ENCODE assay signal across 20 cellular contexts in the genomic region with DNA sequence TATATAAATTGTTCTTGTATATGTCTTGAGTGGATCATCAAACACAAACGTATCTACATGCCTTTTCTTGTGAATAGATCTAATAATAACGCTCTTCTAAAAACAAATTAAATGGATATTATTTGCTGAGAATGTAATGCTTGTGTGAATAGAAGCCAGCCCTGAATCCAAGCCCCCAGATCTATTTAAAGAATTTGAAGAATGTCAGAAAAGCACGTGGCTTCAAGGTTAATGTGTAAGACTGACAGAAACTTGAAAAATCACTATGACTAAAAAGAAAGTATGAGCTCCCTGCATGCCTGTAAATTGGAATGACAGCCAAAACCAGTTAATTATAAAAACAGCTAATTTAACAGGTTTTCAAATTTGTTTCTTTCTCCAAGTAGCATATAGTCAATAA. TPM values are rescaled to one million over a fixed set of nuclear protein-coding genes. Genes with fewer than 3 reads are reported as not detected.
DNase-seq lines count a peak whose midpoint lies in the region; ATAC-seq, FAIRE-seq and TF ChIP-seq lines count a peak whose summit lies in the region.
"Had no signal": no experiment of that assay in that cellular context is flagged by ENCODE, and none has a peak within 500 bp of the region (broad histone marks: within the 10 kb centered on the region; RNA-seq: fewer than 3 reads in every experiment).

No MANE protein-coding gene starts in this region.

- no peaks in the 10 kb centered on the region for H4K20me1 ChIP-seq in GM23338 (replicated peaks; ENCODE audit: insufficient read depth)

- no peak overlapping the region for H2AFZ ChIP-seq in GM23338

- TF ChIP-seq CTCF in GM23338 (conservative IDR thresholded peaks at IDR 0.05; ENCODE audit: low read depth in 2 of 2) = no peak
- TF ChIP-seq CTCF in astrocyte of the cerebellum (IDR thresholded peaks at IDR 0.05; ENCODE audit: low read depth, low read length, missing control alignments) = no peak
- no peak for TF ChIP-seq CTCF in retinal pigment epithelial cell (conservative IDR thresholded peaks at IDR 0.05; ENCODE audit: low read depth, low read length)

- FAIRE-seq in islet of Langerhans (lab: Jason Lieb, UNC) = peak; percentile 61

- H3F3A ChIP-seq in GM23338 (replicated peaks; ENCODE audit: low read depth) = no peaks in the 10 kb centered on the region

- H3K4me1 Mint-ChIP-seq in GM23338 = peaks cover 34% of the 10 kb centered on the region

- H3K27ac Mint-ChIP-seq in GM23338 = peak overlapping the region; percentile 56; the same call in 1 of the 2 replicates
- H3K27ac Mint-ChIP-seq: activated naive CD4-positive, alpha-beta T cell treated with anti-CD3 and anti-CD28 coated beads for 36 hours; effector memory CD8-positive, alpha-beta T cell; nephron progenitor cell; T-helper 2 cell treated with Interferon-gamma antibody and Interleukin-4, amounts not matched to agents 5 μg/mL and 100 μg/mL, for 36 hours had no signal

- H3K9me3 Mint-ChIP-seq in GM23338 = no peaks in the 10 kb centered on the region
- H3K9me3 Mint-ChIP-seq: activated naive CD4-positive, alpha-beta T cell treated with anti-CD3 and anti-CD28 coated beads for 36 hours; effector memory CD8-positive, alpha-beta T cell; nephron progenitor cell; T-helper 2 cell treated with Interferon-gamma antibody and Interleukin-4, amounts not matched to agents 5 μg/mL and 100 μg/mL, for 36 hours had no signal

- no peaks in the 10 kb centered on the region for H3K27me3 Mint-ChIP-seq in GM23338 (ENCODE audit: insufficient read depth, low read depth, poor library complexity)
- H3K27me3 Mint-ChIP-seq: effector memory CD8-positive, alpha-beta T cell had no signal

- peak; percentile 62 for ATAC-seq in GM23338
- no peak for ATAC-seq in HG03378 (IDR thresholded peaks at IDR 0.05; ENCODE audit: unreplicated experiment)
- ATAC-seq in HG02973 (IDR thresholded peaks at IDR 0.05; ENCODE audit: unreplicated experiment) = no peak
- ATAC-seq: activated CD4-positive, CD25-positive, alpha-beta regulatory T cell treated with anti-CD3 and anti-CD28 coated beads, Interleukin-2, amount 50 U/mL, for 24 hours; effector memory CD8-positive, alpha-beta T cell; sciatic nerve had no signal

- DNase-seq in GM23338 (ENCODE audit: low spot score) (peak; percentile 77), astrocyte of the cerebellum (ENCODE audit: low read depth) (peak; percentile 29), retinal pigment epithelial cell (ENCODE audit: low read depth) (peak; percentile 73), KBM-7 (no peak)
- DNase-seq: activated naive CD4-positive, alpha-beta T cell treated with anti-CD3 and anti-CD28 coated beads for 36 hours; central memory CD4-positive, alpha-beta T cell; effector memory CD8-positive, alpha-beta T cell; KG1; NCI-H1417 treated with DMSO at 0.1 percent for 48 hours; NCI-H2227 treated with DMSO at 0.1 percent for 48 hours; nephron progenitor cell; SHP77 had no signal

- H3K27ac ChIP-seq in GM23338 (ENCODE audit: low read depth) = peak overlapping the region; percentile 21; the same call in 1 of the 2 replicates
- H3K27ac ChIP-seq: C4-2B had no signal

- no peak overlapping the region for H3K4me3 Mint-ChIP-seq in GM23338
- H3K4me3 Mint-ChIP-seq: activated naive CD4-positive, alpha-beta T cell treated with anti-CD3 and anti-CD28 coated beads for 36 hours; effector memory CD8-positive, alpha-beta T cell; nephron progenitor cell; T-helper 2 cell treated with Interferon-gamma antibody and Interleukin-4, amounts not matched to agents 5 μg/mL and 100 μg/mL, for 36 hours had no signal

- H3K36me3 ChIP-seq in GM23338 (ENCODE audit: insufficient read depth) = no peaks in the 10 kb centered on the region

- H3K9me2 ChIP-seq in GM23338 (ENCODE audit: insufficient read depth) = no peaks in the 10 kb centered on the region

- in situ Hi-C loops in astrocyte of the cerebellum (cut with HindIII; ENCODE audit: low sequenced_read_pairs) (no loop called here), KBM-7 (cut with MboI; ENCODE audit: low pct_unique_long_range_greater_than_20kb, low sequenced_read_pairs) (no loop called here)

- H3K4me1 ChIP-seq in GM23338 (ENCODE audit: insufficient read depth) = peaks cover 25% of the 10 kb centered on the region

- no peaks in the 10 kb centered on the region for H3K79me2 ChIP-seq in GM23338 (replicated peaks; ENCODE audit: insufficient read depth)

- no peaks in the 10 kb centered on the region for H3K27me3 ChIP-seq in GM23338 (ENCODE audit: insufficient read depth)

- H3K4me3 ChIP-seq in GM23338 (no peak overlapping the region), astrocyte of the cerebellum (ENCODE audit: low read depth, low read length) (no peak overlapping the region), retinal pigment epithelial cell (ENCODE audit: low read length) (no peak overlapping the region)
- H3K4me3 ChIP-seq: lung had no signal

- no peak overlapping the region for H3K4me2 ChIP-seq in GM23338

- H3K36me3 Mint-ChIP-seq in GM23338 (ENCODE audit: low read depth) = no peaks in the 10 kb centered on the region

TF ChIP-seq in GM23338, 12 proteins besides CTCF, POLR2A, EP300 and RAD21:
- TF ChIP-seq, protein P1, sequence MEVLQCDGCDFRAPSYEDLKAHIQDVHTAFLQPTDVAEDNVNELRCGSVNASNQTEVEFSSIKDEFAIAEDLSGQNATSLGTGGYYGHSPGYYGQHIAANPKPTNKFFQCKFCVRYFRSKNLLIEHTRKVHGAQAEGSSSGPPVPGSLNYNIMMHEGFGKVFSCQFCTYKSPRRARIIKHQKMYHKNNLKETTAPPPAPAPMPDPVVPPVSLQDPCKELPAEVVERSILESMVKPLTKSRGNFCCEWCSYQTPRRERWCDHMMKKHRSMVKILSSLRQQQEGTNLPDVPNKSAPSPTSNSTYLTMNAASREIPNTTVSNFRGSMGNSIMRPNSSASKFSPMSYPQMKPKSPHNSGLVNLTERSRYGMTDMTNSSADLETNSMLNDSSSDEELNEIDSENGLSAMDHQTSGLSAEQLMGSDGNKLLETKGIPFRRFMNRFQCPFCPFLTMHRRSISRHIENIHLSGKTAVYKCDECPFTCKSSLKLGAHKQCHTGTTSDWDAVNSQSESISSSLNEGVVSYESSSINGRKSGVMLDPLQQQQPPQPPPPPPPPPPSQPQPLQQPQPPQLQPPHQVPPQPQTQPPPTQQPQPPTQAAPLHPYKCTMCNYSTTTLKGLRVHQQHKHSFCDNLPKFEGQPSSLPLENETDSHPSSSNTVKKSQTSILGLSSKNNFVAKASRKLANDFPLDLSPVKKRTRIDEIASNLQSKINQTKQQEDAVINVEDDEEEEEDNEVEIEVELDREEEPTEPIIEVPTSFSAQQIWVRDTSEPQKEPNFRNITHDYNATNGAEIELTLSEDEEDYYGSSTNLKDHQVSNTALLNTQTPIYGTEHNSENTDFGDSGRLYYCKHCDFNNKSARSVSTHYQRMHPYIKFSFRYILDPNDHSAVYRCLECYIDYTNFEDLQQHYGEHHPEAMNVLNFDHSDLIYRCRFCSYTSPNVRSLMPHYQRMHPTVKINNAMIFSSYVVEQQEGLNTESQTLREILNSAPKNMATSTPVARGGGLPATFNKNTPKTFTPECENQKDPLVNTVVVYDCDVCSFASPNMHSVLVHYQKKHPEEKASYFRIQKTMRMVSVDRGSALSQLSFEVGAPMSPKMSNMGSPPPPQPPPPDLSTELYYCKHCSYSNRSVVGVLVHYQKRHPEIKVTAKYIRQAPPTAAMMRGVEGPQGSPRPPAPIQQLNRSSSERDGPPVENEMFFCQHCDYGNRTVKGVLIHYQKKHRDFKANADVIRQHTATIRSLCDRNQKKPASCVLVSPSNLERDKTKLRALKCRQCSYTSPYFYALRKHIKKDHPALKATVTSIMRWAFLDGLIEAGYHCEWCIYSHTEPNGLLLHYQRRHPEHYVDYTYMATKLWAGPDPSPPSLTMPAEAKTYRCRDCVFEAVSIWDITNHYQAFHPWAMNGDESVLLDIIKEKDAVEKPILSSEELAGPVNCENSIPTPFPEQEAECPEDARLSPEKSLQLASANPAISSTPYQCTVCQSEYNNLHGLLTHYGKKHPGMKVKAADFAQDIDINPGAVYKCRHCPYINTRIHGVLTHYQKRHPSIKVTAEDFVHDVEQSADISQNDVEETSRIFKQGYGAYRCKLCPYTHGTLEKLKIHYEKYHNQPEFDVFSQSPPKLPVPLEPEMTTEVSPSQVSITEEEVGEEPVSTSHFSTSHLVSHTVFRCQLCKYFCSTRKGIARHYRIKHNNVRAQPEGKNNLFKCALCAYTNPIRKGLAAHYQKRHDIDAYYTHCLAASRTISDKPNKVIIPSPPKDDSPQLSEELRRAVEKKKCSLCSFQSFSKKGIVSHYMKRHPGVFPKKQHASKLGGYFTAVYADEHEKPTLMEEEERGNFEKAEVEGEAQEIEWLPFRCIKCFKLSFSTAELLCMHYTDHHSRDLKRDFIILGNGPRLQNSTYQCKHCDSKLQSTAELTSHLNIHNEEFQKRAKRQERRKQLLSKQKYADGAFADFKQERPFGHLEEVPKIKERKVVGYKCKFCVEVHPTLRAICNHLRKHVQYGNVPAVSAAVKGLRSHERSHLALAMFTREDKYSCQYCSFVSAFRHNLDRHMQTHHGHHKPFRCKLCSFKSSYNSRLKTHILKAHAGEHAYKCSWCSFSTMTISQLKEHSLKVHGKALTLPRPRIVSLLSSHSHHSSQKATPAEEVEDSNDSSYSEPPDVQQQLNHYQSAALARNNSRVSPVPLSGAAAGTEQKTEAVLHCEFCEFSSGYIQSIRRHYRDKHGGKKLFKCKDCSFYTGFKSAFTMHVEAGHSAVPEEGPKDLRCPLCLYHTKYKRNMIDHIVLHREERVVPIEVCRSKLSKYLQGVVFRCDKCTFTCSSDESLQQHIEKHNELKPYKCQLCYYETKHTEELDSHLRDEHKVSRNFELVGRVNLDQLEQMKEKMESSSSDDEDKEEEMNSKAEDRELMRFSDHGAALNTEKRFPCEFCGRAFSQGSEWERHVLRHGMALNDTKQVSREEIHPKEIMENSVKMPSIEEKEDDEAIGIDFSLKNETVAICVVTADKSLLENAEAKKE (CRISPR knock-in tag; IDR thresholded peaks at IDR 0.05) = no peak
- no peak for TF ChIP-seq ZNF331 (CRISPR knock-in tag; IDR thresholded peaks at IDR 0.05; ENCODE audit: low read depth)

RNA-seq across cellular contexts. Expression of a gene that starts 43.2 kb away (rescaled TPM):
- 24.0 and 29.7 TPM in 2 replicates for total RNA-seq in GM23338 (2014; rRNA removed; shearing (Covaris generic))
- polyA plus RNA-seq in GM23338 (2016; fragmentation: Nextera tagmentation; extraction: Ambion mirVana) = 3.6 and 4.8 TPM in 2 replicates
- total RNA-seq: activated naive CD4-positive, alpha-beta T cell treated with anti-CD3 and anti-CD28 coated beads for 36 hours had no signal
